ENCODE assay signal across 8 cellular contexts in the genomic region with DNA sequence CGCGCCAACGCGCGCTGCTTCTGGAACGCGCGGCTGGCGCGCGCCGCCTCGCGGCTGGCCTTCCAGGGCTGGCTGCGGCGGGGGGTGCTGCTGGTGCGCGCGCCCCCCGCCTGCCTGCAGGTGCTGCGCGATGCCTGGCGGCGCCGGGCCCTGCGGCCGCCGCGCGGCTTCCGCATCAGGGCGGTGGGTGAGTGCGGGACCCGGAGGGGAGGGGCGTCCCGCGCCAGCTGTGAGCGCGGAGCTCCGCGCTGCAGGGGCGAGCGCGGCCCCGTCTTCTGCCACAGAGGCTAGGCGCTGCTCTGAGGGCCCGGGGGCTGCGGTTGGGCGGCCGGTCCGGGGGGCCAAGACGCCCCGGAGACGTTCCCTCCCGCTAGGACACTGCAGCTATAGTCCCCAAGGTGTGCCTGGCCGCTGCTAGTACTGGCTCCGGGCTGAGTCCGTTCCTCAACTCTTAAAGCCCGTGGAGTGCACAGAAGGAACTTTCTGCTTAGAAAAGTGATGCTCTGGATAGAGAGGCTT. TPM values are rescaled to one million over a fixed set of nuclear protein-coding genes. Genes with fewer than 3 reads are reported as not detected.
DNase-seq lines count a peak whose midpoint lies in the region; ATAC-seq and TF ChIP-seq lines count a peak whose summit lies in the region.
"Not testable (repeated sequence)": the region's sequence is repeated elsewhere in the genome, so short reads cannot be mapped to it uniquely, and the experiment has no call there.

No MANE protein-coding gene starts in this region.

- H4K8ac ChIP-seq in H9 (replicated peaks; ENCODE audit: insufficient read length, low read depth, low read length), result not testable (repeated sequence)

- not testable (repeated sequence) for H3K23me2 ChIP-seq in H9 (ENCODE audit: insufficient read length, low read depth, low read length, poor library complexity, severe bottlenecking)

- ATAC-seq in upper lobe of left lung (ENCODE audit: low FRiP score in 2 of 2), result peak in 1 of 2 donors; percentile 45

- not testable (repeated sequence) for H2AFZ ChIP-seq in H9 (ENCODE audit: low read length); osteoblast (ENCODE audit: low read length)

- not testable (repeated sequence) for H2BK20ac ChIP-seq in H9 (ENCODE audit: low read depth, low read length, poor library complexity, severe bottlenecking)

- peaks cover 7 to 15% of the 10 kb centered on the region in 2 experiments for H3K4me1 Mint-ChIP-seq in H9

- TF ChIP-seq EP300 in upper lobe of left lung (IDR thresholded peaks at IDR 0.05), result not testable (repeated sequence)

- H3K23ac ChIP-seq in H9 (ENCODE audit: insufficient read length, low read depth, low read length), result not testable (repeated sequence)

- not testable (repeated sequence) for H3K27me3 ChIP-seq in GM06990 (replicated peaks; ENCODE audit: control insufficient read depth, insufficient read depth, low read length); H9 (ENCODE audit: insufficient read depth, low read length); iPS DF 6.9 (ENCODE audit: control insufficient read depth, insufficient read depth, low read length); upper lobe of left lung
- H3K27me3 ChIP-seq in MG63 (peaks cover 25% of the 10 kb centered on the region), osteoblast (ENCODE audit: insufficient read depth, low read length) (peaks cover 38% of the 10 kb centered on the region)

- H3K36me3 ChIP-seq in GM06990 (ENCODE audit: control insufficient read depth, insufficient read depth, low read length); MG63; iPS DF 6.9 (ENCODE audit: control insufficient read depth, insufficient read depth, low read length); osteoblast (ENCODE audit: insufficient read depth, low read length); upper lobe of left lung: not testable (repeated sequence)

- not testable (repeated sequence) for H3T11ph ChIP-seq in H9 (ENCODE audit: low read length)

- not testable (repeated sequence) for H4K20me1 ChIP-seq in H9 (ENCODE audit: control insufficient read depth, insufficient read depth, insufficient read length); osteoblast (ENCODE audit: insufficient read depth, low read length)

- H3K27ac Mint-ChIP-seq in H9, result not testable (repeated sequence)

- H3K4ac ChIP-seq in H9 (ENCODE audit: low read depth, low read length), result not testable (repeated sequence)

- H3K4me3 ChIP-seq in GM06990 (replicated peaks; ENCODE audit: low read depth, low read length) (peak overlapping the region; percentile 60), MG63 (peak overlapping the region; percentile 12; the same call in 1 of the 2 replicates), cardiac fibroblast (replicated peaks in 1 of 2; ENCODE audit: low read depth in 2 of 2, low read length in 2 of 2) (peak overlapping the region; percentile 19 to 32), iPS DF 6.9 (ENCODE audit: low read length) (peak overlapping the region; percentile 38; the same call in 1 of the 2 replicates), upper lobe of left lung (peak overlapping the region; percentile 14 to 47 (median 42))
- not testable (repeated sequence) for H3K4me3 ChIP-seq in osteoblast (ENCODE audit: insufficient read depth, low read length)

- not testable (repeated sequence) for H3K27ac ChIP-seq in H9 (ENCODE audit: insufficient read length, low read depth, low read length); iPS DF 6.9 (ENCODE audit: low read length); osteoblast (ENCODE audit: low read depth, low read length); upper lobe of left lung

- not testable (repeated sequence) for H2BK120ac ChIP-seq in H9 (ENCODE audit: low read depth, low read length, poor library complexity, severe bottlenecking)

- TF ChIP-seq CTCF in GM06990 (IDR thresholded peaks at IDR 0.05; ENCODE audit: insufficient read depth, low read length, poor library complexity, severe bottlenecking); H9 (conservative IDR thresholded peaks at IDR 0.05); cardiac fibroblast (IDR thresholded peaks at IDR 0.05; ENCODE audit: low read depth, low read length); osteoblast (IDR thresholded peaks at IDR 0.05; ENCODE audit: extremely low read depth, low read depth, low read length); upper lobe of left lung (IDR thresholded peaks at IDR 0.05): not testable (repeated sequence)

- H3K14ac ChIP-seq in H9 (ENCODE audit: insufficient read depth, low read length), result not testable (repeated sequence)

- H3K79me1 ChIP-seq in H9 (ENCODE audit: insufficient read depth, low read depth, low read length, poor library complexity, severe bottlenecking), result not testable (repeated sequence)

- H3K9me3 ChIP-seq in H9 (ENCODE audit: control insufficient read depth, low read depth, low read length); MG63; iPS DF 6.9 (ENCODE audit: control insufficient read depth, insufficient read depth, low read length); osteoblast (ENCODE audit: low read depth, low read length); upper lobe of left lung: not testable (repeated sequence)

- not testable (repeated sequence) for H3K18ac ChIP-seq in H9 (ENCODE audit: insufficient read length, low read depth, low read length)

- H4K91ac ChIP-seq in H9 (ENCODE audit: insufficient read length, low read depth, low read length), result not testable (repeated sequence)

- not testable (repeated sequence) for TF ChIP-seq POLR2A in upper lobe of left lung (IDR thresholded peaks at IDR 0.05)

- no CpG with 5 or more reads among the region's 59 CpGs for WGBS in H9 (ENCODE audit: extremely low coverage, insufficient read length, low lambda C conversion rate)
- no CpG with 5 or more reads among the region's 59 CpGs for WGBS in iPS DF 6.9 (ENCODE audit: insufficient coverage, insufficient read length)
- WGBS in upper lobe of left lung, 2 donors, result 0% methylated on average over 8 of the region's 59 CpGs; no CpG with 5 or more reads in 1 of the 2 donors

- H2BK12ac ChIP-seq in H9 (ENCODE audit: insufficient read length, low read depth, low read length), result not testable (repeated sequence)

- H3K56ac ChIP-seq in H9 (ENCODE audit: insufficient read length, low read depth, low read length), result not testable (repeated sequence)

- H3K4me3 Mint-ChIP-seq in H9, result peak overlapping the region; percentile 62 to 75

- not testable (repeated sequence) for H3K9me3 Mint-ChIP-seq in H9

- not testable (repeated sequence) for H2BK5ac ChIP-seq in H9 (ENCODE audit: insufficient read length, low read length)

- DNase-seq in GM06990 (ENCODE audit: extremely low read depth, insufficient read length) (peak; percentile 56), H9 (peak; percentile 43), MG63 (peak; percentile 4), cardiac fibroblast (ENCODE audit: low read depth in 2 of 2) (peak; percentile 0 to 10), osteoblast (ENCODE audit: insufficient read length, low spot score, missing footprints) (peak; percentile 80), upper lobe of left lung (peak in 1 of 2 donors; percentile 82)
- peak; percentile 7 for DNase-seq in activated CD4-positive, alpha-beta T cell treated with anti-CD3 and anti-CD28 coated beads for 48 hours
- DNase-seq in iPS DF 6.9 (ENCODE audit: low read depth, low spot score), result not testable (repeated sequence)

- not testable (repeated sequence) for H3K79me2 ChIP-seq in H9 (ENCODE audit: insufficient read depth, low read length); osteoblast (ENCODE audit: insufficient read depth, low read length)

- H3K4me2 ChIP-seq in H9 (ENCODE audit: insufficient read depth, insufficient read length, low read length) (peak overlapping the region; percentile 22), osteoblast (ENCODE audit: insufficient read depth, low read length) (peak overlapping the region; percentile 60)

- peaks cover 41% of the 10 kb centered on the region for H3K27me3 Mint-ChIP-seq in H9 (ENCODE audit: low read depth)

- H2BK15ac ChIP-seq in H9 (ENCODE audit: low read depth, low read length), result not testable (repeated sequence)

- H2AK5ac ChIP-seq in H9 (ENCODE audit: insufficient read length, low read length), result not testable (repeated sequence)

- H3K36me3 Mint-ChIP-seq in H9 (ENCODE audit: insufficient read depth in 1 of 3, low read depth in 3 of 3), result not testable (repeated sequence)

- H3K9ac ChIP-seq in H9 (ENCODE audit: extremely low read depth, insufficient read length, low read length), result not testable (repeated sequence)

- H4K5ac ChIP-seq in H9 (ENCODE audit: insufficient read length, low read depth, low read length), result not testable (repeated sequence)

- not testable (repeated sequence) for H3K4me1 ChIP-seq in H9 (ENCODE audit: insufficient read depth, low read length); iPS DF 6.9 (ENCODE audit: control insufficient read depth, insufficient read depth, low read length); osteoblast (ENCODE audit: insufficient read depth, low read length)
- peaks cover 6 to 16% (median 7%) of the 10 kb centered on the region in 4 donors for H3K4me1 ChIP-seq in upper lobe of left lung

RNA-seq across cellular contexts. Expression of gene STOX1, which starts 0.8 kb away (rescaled TPM):
- total RNA-seq in H9 (2021) (5.8 and 5.9 TPM in 2 replicates), osteoblast (under 0.01 and 0.29 TPM in 2 replicates), upper lobe of left lung (10 to 100 TPM in 1 of 6 donors, 1 to 10 TPM in 4, under 1 TPM in 1; 0.23 to 25.6 (median 3.1) TPM)
- total RNA-seq in MG63 (2014; rRNA removed; shearing (Covaris generic); ENCODE audit: low replicate concordance), result 1.8 TPM in 1 of 2 replicates, not detected in the other
